ENCODE assay signal across 9 cellular contexts in genomic region chr18:58535340-58536186, GRCh38.
A peak's percentile ranks its signal among the peaks of the same experiment; 100 is the strongest.
DNase-seq lines count a peak whose midpoint lies in the region; ATAC-seq and TF ChIP-seq lines count a peak whose summit lies in the region.
"Had no signal": no experiment of that assay in that cellular context is flagged by ENCODE, and none has a peak within 500 bp of the region (broad histone marks: within the 10 kb centered on the region; RNA-seq: fewer than 3 reads in every experiment).

No MANE protein-coding gene starts in this region.

- TF ChIP-seq EP300 in upper lobe of left lung (IDR thresholded peaks at IDR 0.05): peak in 3 of 4 donors; percentile 16 to 70 (median 46)

- H3K27me3 ChIP-seq in upper lobe of left lung (no peaks in the 10 kb centered on the region), uterus (no peaks in the 10 kb centered on the region)

- H3K9me3 Mint-ChIP-seq in activated T-helper 1 cell treated with anti-CD3 and anti-CD28 coated beads, Interleukin-12 subunit alpha, Interleukin-12 subunit beta, Interleukin-2, Interleukin-4 antibody, amounts not matched to agents 30 ng/mL and 10 ng/mL and 1 ng/mL, durations not matched to agents 14 hours and 24 hours and 36 hours: no peaks in the 10 kb centered on the region
- H3K9me3 Mint-ChIP-seq: activated naive CD4-positive, alpha-beta T cell treated with anti-CD3 and anti-CD28 coated beads, Interleukin-2, amount 50 U/mL, for 24 hours had no signal

- H3K27me3 Mint-ChIP-seq in activated T-helper 1 cell treated with anti-CD3 and anti-CD28 coated beads, Interleukin-12 subunit alpha, Interleukin-12 subunit beta, Interleukin-2, Interleukin-4 antibody, amounts not matched to agents 30 ng/mL and 10 ng/mL and 1 ng/mL, durations not matched to agents 14 hours and 24 hours and 36 hours (ENCODE audit: insufficient read depth): peaks cover 12% of the 10 kb centered on the region
- H3K27me3 Mint-ChIP-seq: activated naive CD4-positive, alpha-beta T cell treated with anti-CD3 and anti-CD28 coated beads, Interleukin-2, amount 50 U/mL, for 24 hours had no signal

- H3K4me3 ChIP-seq in upper lobe of left lung (no peak overlapping the region), uterus (no peak overlapping the region)

- TF ChIP-seq POLR2A in upper lobe of left lung (IDR thresholded peaks at IDR 0.05) (no peak), uterus (IDR thresholded peaks at IDR 0.05) (no peak)

- intact Hi-C loops in activated T-helper 1 cell treated with anti-CD3 and anti-CD28 coated beads, Interleukin-12 subunit alpha, Interleukin-12 subunit beta, Interleukin-2, Interleukin-4 antibody, amounts not matched to agents 30 ng/mL and 10 ng/mL and 1 ng/mL, durations not matched to agents 14 hours and 24 hours and 36 hours (cut with micrococcal nuclease): no loop called here
- intact Hi-C loops in uterus (cut with DNase I; ENCODE audit: low total_unique reads): no loop called here

- no peaks in the 10 kb centered on the region for H3K36me3 ChIP-seq in upper lobe of left lung
- H3K36me3 ChIP-seq in uterus: no peaks in the 10 kb centered on the region

- H3K9me3 ChIP-seq in upper lobe of left lung: no peaks in the 10 kb centered on the region
- H3K9me3 ChIP-seq in uterus: no peaks in the 10 kb centered on the region

- no peak overlapping the region for H3K27ac ChIP-seq in upper lobe of left lung
- H3K27ac ChIP-seq in uterus: no peak overlapping the region

- 82 to 85% methylated on average over 14 of the region's 14 CpGs for WGBS in upper lobe of left lung, 2 donors

- TF ChIP-seq CTCF in upper lobe of left lung (IDR thresholded peaks at IDR 0.05) (no peak), uterus (IDR thresholded peaks at IDR 0.05) (no peak)

- H3K36me3 Mint-ChIP-seq in activated T-helper 1 cell treated with anti-CD3 and anti-CD28 coated beads, Interleukin-12 subunit alpha, Interleukin-12 subunit beta, Interleukin-2, Interleukin-4 antibody, amounts not matched to agents 30 ng/mL and 10 ng/mL and 1 ng/mL, durations not matched to agents 14 hours and 24 hours and 36 hours (ENCODE audit: low read depth): peaks cover 3% of the 10 kb centered on the region
- H3K36me3 Mint-ChIP-seq: activated naive CD4-positive, alpha-beta T cell treated with anti-CD3 and anti-CD28 coated beads, Interleukin-2, amount 50 U/mL, for 24 hours had no signal

- no peak overlapping the region for H3K4me3 Mint-ChIP-seq in activated T-helper 1 cell treated with anti-CD3 and anti-CD28 coated beads, Interleukin-12 subunit alpha, Interleukin-12 subunit beta, Interleukin-2, Interleukin-4 antibody, amounts not matched to agents 30 ng/mL and 10 ng/mL and 1 ng/mL, durations not matched to agents 14 hours and 24 hours and 36 hours
- H3K4me3 Mint-ChIP-seq: activated naive CD4-positive, alpha-beta T cell treated with anti-CD3 and anti-CD28 coated beads, Interleukin-2, amount 50 U/mL, for 24 hours had no signal

- ATAC-seq in GM19372 (IDR thresholded peaks at IDR 0.05; ENCODE audit: low read depth, unreplicated experiment) (peak; percentile 52), HG03175 (IDR thresholded peaks at IDR 0.05; ENCODE audit: unreplicated experiment) (peak; percentile 77), upper lobe of left lung (ENCODE audit: low FRiP score in 2 of 2) (peak in 1 of 2 donors; percentile 75)

- peaks cover 59% of the 10 kb centered on the region for H3K4me1 Mint-ChIP-seq in activated T-helper 1 cell treated with anti-CD3 and anti-CD28 coated beads, Interleukin-12 subunit alpha, Interleukin-12 subunit beta, Interleukin-2, Interleukin-4 antibody, amounts not matched to agents 30 ng/mL and 10 ng/mL and 1 ng/mL, durations not matched to agents 14 hours and 24 hours and 36 hours (ENCODE audit: low read depth)

- H3K4me1 ChIP-seq in upper lobe of left lung (peaks cover 0 to 4% (median 0%) of the 10 kb centered on the region in 4 donors), uterus (no peaks in the 10 kb centered on the region)

- H3K27ac Mint-ChIP-seq in activated T-helper 1 cell treated with anti-CD3 and anti-CD28 coated beads, Interleukin-12 subunit alpha, Interleukin-12 subunit beta, Interleukin-2, Interleukin-4 antibody, amounts not matched to agents 30 ng/mL and 10 ng/mL and 1 ng/mL, durations not matched to agents 14 hours and 24 hours and 36 hours: peak overlapping the region; percentile 15
- H3K27ac Mint-ChIP-seq: activated naive CD4-positive, alpha-beta T cell treated with anti-CD3 and anti-CD28 coated beads, Interleukin-2, amount 50 U/mL, for 24 hours had no signal

- DNase-seq in ELF-1 (ENCODE audit: low read depth, low spot score): peak; percentile 43
- DNase-seq in activated T-helper 1 cell treated with anti-CD3 and anti-CD28 coated beads, Interleukin-12 subunit alpha, Interleukin-12 subunit beta, Interleukin-2, Interleukin-4 antibody, amounts not matched to agents 30 ng/mL and 10 ng/mL and 1 ng/mL, durations not matched to agents 14 hours and 24 hours and 36 hours (ENCODE audit: low spot score): no peak
- peak in 1 of 2 donors; percentile 36 for DNase-seq in upper lobe of left lung
- DNase-seq in uterus: no peak
- no peak for DNase-seq in GM19240 (ENCODE audit: insufficient read length, low spot score)
- DNase-seq in GOT3 (lab: John Stamatoyannopoulos, UW): no peak
